1 cellular context compared by ENCODE assay signal in genomic region chr11:131186629-131187075, GRCh38.
TF ChIP-seq lines count a peak whose summit lies in the region.

No MANE protein-coding gene starts in this region.

TF ChIP-seq in SK-N-SH, 30 proteins besides CTCF, POLR2A, EP300 and RAD21 (continued from another document):
- TF ChIP-seq REST (IDR thresholded peaks at IDR 0.05; ENCODE audit: low read depth, low read length) (no peak), FOXJ3 (CRISPR knock-in tag; IDR thresholded peaks at IDR 0.05) (no peak), RFX5 (IDR thresholded peaks at IDR 0.05; ENCODE audit: low read length) (no peak), RXRA (IDR thresholded peaks at IDR 0.05; ENCODE audit: borderline replicate concordance, low read depth) (no peak), GATA2 (CRISPR knock-in tag; IDR thresholded peaks at IDR 0.05) (no peak), POLR2AphosphoS5 (IDR thresholded peaks at IDR 0.05; ENCODE audit: low read depth, low read length) (no peak), TEAD4 (IDR thresholded peaks at IDR 0.05; ENCODE audit: borderline replicate concordance, insufficient read depth) (no peak)
